In genomic region chr2:72685666-72686065, GRCh38 we compare ENCODE assay signal across 32 cellular contexts.
"Had no signal": no experiment of that assay in that cellular context is flagged by ENCODE, and none has a peak within 500 bp of the region (broad histone marks: within the 10 kb centered on the region; RNA-seq: fewer than 3 reads in every experiment).

No MANE protein-coding gene starts in this region.

- FAIRE-seq: colon had no signal

- H3K4me1 Mint-ChIP-seq: immature natural killer cell; memory B cell; naive B cell; neural progenitor cell; stimulated activated effector memory CD8-positive, alpha-beta T cell treated with anti-CD3 and anti-CD28 coated beads, Interleukin-12 subunit alpha, Interleukin-12 subunit beta, amount 100 ng/mL, for 72 hours had no signal

- H3K4me1 ChIP-seq: testis, tibial artery, upper lobe of right lung, uterus had no signal

- H3K27ac ChIP-seq: esophagus squamous epithelium, heart right ventricle, neural progenitor cell, parathyroid adenoma, testis, tibial artery, upper lobe of right lung, uterus had no signal

- DNase-seq: effector CD8-positive, alpha-beta T cell; endodermal cell; erythroblast; esophagus squamous epithelium; foreskin melanocyte; glutamatergic neuron; heart right ventricle; hypothalamus; immature natural killer cell; islet precursor cell; kidney glomerular epithelial cell; left colon; left ventricle myocardium superior; mucosa of descending colon; naive B cell; stimulated activated CD4-positive, alpha-beta T cell treated with anti-CD3 and anti-CD28 coated beads, Interleukin-2, amount 100 ng/mL, for 24 hours; stimulated activated CD4-positive, alpha-beta T cell treated with anti-CD3 and anti-CD28 coated beads, Interleukin-4, amount 100 ng/mL, for 24 hours; stimulated activated naive CD4-positive, alpha-beta T cell treated with Interleukin-2 at 50 U/mL for 16 hours; substantia nigra; testis; tibial artery; upper lobe of right lung; uterus had no signal

- H3K27me3 ChIP-seq: esophagus squamous epithelium, heart right ventricle, neural progenitor cell, testis, tibial artery, upper lobe of right lung, uterus had no signal

- H3K9me3 ChIP-seq: esophagus squamous epithelium, heart right ventricle, mucosa of descending colon, testis, tibial artery, upper lobe of right lung, uterus had no signal

- H3K27ac Mint-ChIP-seq: endodermal cell; immature natural killer cell; memory B cell; natural killer cell treated with Interleukin-12 subunit alpha and Interleukin-12 subunit beta and Interleukin-15 and Interleukin-18, amount 100 ng/mL, for 72 hours; neural progenitor cell; progenitor cell of endocrine pancreas; stimulated activated effector memory CD8-positive, alpha-beta T cell treated with anti-CD3 and anti-CD28 coated beads, Interleukin-12 subunit alpha, Interleukin-12 subunit beta, amount 100 ng/mL, for 72 hours had no signal

- H3K36me3 ChIP-seq: esophagus squamous epithelium, neural progenitor cell, tibial artery, upper lobe of right lung, uterus had no signal

- H3K9me3 Mint-ChIP-seq: endodermal cell; immature natural killer cell; memory B cell; naive B cell; natural killer cell treated with Interleukin-12 subunit alpha and Interleukin-12 subunit beta and Interleukin-15 and Interleukin-18, amount 100 ng/mL, for 72 hours; neural progenitor cell; stimulated activated effector memory CD8-positive, alpha-beta T cell treated with anti-CD3 and anti-CD28 coated beads, Interleukin-12 subunit alpha, Interleukin-12 subunit beta, amount 100 ng/mL, for 72 hours had no signal

- H3K4me3 Mint-ChIP-seq: endodermal cell; immature natural killer cell; memory B cell; naive B cell; natural killer cell treated with Interleukin-12 subunit alpha and Interleukin-12 subunit beta and Interleukin-15 and Interleukin-18, amount 100 ng/mL, for 72 hours; neural progenitor cell; stimulated activated effector memory CD8-positive, alpha-beta T cell treated with anti-CD3 and anti-CD28 coated beads, Interleukin-12 subunit alpha, Interleukin-12 subunit beta, amount 100 ng/mL, for 72 hours had no signal

- H3K36me3 Mint-ChIP-seq: natural killer cell treated with Interleukin-12 subunit alpha and Interleukin-12 subunit beta and Interleukin-15 and Interleukin-18, amount 100 ng/mL, for 72 hours; stimulated activated effector memory CD8-positive, alpha-beta T cell treated with anti-CD3 and anti-CD28 coated beads, Interleukin-12 subunit alpha, Interleukin-12 subunit beta, amount 100 ng/mL, for 72 hours had no signal

- ATAC-seq: heart right ventricle; left colon; left ventricle myocardium superior; mucosa of descending colon; natural killer cell treated with Interleukin-12 subunit alpha and Interleukin-12 subunit beta and Interleukin-15 and Interleukin-18, amount 100 ng/mL, for 72 hours; sciatic nerve; stimulated activated effector memory CD8-positive, alpha-beta T cell treated with anti-CD3 and anti-CD28 coated beads, Interleukin-12 subunit alpha, Interleukin-12 subunit beta, amount 100 ng/mL, for 72 hours; upper lobe of right lung had no signal

- H3K4me3 ChIP-seq: esophagus squamous epithelium, heart right ventricle, lung, mucosa of descending colon, neural progenitor cell, testis, tibial artery, upper lobe of right lung, uterus had no signal

- H3K27me3 Mint-ChIP-seq: memory B cell; naive B cell; natural killer cell treated with Interleukin-12 subunit alpha and Interleukin-12 subunit beta and Interleukin-15 and Interleukin-18, amount 100 ng/mL, for 72 hours; progenitor cell of endocrine pancreas had no signal
